ENCODE assay signal across 26 cellular contexts in genomic region chr6:56345539-56346090, GRCh38.
"Had no signal": no experiment of that assay in that cellular context is flagged by ENCODE, and none has a peak within 500 bp of the region (broad histone marks: within the 10 kb centered on the region; RNA-seq: fewer than 3 reads in every experiment).

No MANE protein-coding gene starts in this region.

- H3K4me1 ChIP-seq: Peyer's patch, SJCRH30 had no signal

- H3K9me3 ChIP-seq: Peyer's patch, SJCRH30, SK-N-SH had no signal

- H3K9ac ChIP-seq: SK-N-SH had no signal

- H3K4me2 ChIP-seq: SK-N-SH had no signal

- ATAC-seq: activated T-helper 17 cell treated with anti-CD3 and anti-CD28 coated beads, Interleukin-2, amount 50 U/mL, for 72 hours had no signal

- H3K27ac ChIP-seq: Peyer's patch, RWPE1, SJCRH30 had no signal

- H3K27me3 ChIP-seq: Peyer's patch, SJCRH30 had no signal

- H3K4me3 Mint-ChIP-seq: activated B cell treated with CpG ODN at 0.5 μM for 24 hours; activated CD4-positive, alpha-beta memory T cell treated with anti-CD3 and anti-CD28 coated beads for 36 hours; activated CD4-positive, alpha-beta T cell treated with anti-CD3 and anti-CD28 coated beads, Interleukin-2, amount 10 ng/mL, durations not matched to agents 24 days and 14 days; activated naive CD4-positive, alpha-beta T cell treated with anti-CD3 and anti-CD28 coated beads for 36 hours; activated naive CD8-positive, alpha-beta T cell; activated T-helper 17 cell treated with anti-CD3 and anti-CD28 coated beads, Interleukin-2, amount 50 U/mL, for 72 hours had no signal

- H3K36me3 ChIP-seq: Peyer's patch, SJCRH30 had no signal

- H3K4me1 Mint-ChIP-seq: activated B cell treated with CpG ODN at 0.5 μM for 24 hours; activated CD4-positive, alpha-beta T cell treated with anti-CD3 and anti-CD28 coated beads, Interleukin-2, amount 10 ng/mL, durations not matched to agents 24 days and 14 days; activated T-helper 17 cell treated with anti-CD3 and anti-CD28 coated beads, Interleukin-2, amount 50 U/mL, for 72 hours had no signal

- H3K36me3 Mint-ChIP-seq: activated CD4-positive, alpha-beta memory T cell treated with anti-CD3 and anti-CD28 coated beads for 36 hours; activated naive CD8-positive, alpha-beta T cell had no signal

- H3K27ac Mint-ChIP-seq: activated B cell treated with CpG ODN at 0.5 μM for 24 hours; activated CD4-positive, alpha-beta memory T cell treated with anti-CD3 and anti-CD28 coated beads for 36 hours; activated CD4-positive, alpha-beta T cell treated with anti-CD3 and anti-CD28 coated beads, Interleukin-2, amount 10 ng/mL, durations not matched to agents 24 days and 14 days; activated naive CD4-positive, alpha-beta T cell treated with anti-CD3 and anti-CD28 coated beads for 36 hours; activated naive CD8-positive, alpha-beta T cell; activated T-helper 17 cell treated with anti-CD3 and anti-CD28 coated beads, Interleukin-2, amount 50 U/mL, for 72 hours had no signal

- H3K4me3 ChIP-seq: Peyer's patch, SJCRH30 had no signal

- DNase-seq: activated B cell treated with CpG ODN at 0.5 μM for 24 hours; activated CD4-positive, alpha-beta memory T cell treated with anti-CD3 and anti-CD28 coated beads for 36 hours; activated CD4-positive, alpha-beta T cell treated with anti-CD3 and anti-CD28 coated beads for 1 hour; activated CD4-positive, alpha-beta T cell treated with anti-CD3 and anti-CD28 coated beads, Interleukin-2, amount 10 ng/mL, durations not matched to agents 24 days and 14 days; activated CD8-positive, alpha-beta memory T cell treated with anti-CD3 and anti-CD28 coated beads for 24 hours; activated gamma-delta T cell; activated naive CD4-positive, alpha-beta T cell treated with anti-CD3 and anti-CD28 coated beads for 36 hours; activated T-cell treated with anti-CD3 and anti-CD28 coated beads for 4 hours; activated T-cell treated with anti-CD3 and anti-CD28 coated beads, Interleukin-2, amount 50 U/mL, for 48 hours; cerebellar nuclear complex; Karpas-422; MM.1S; NCI-H1105 treated with DMSO at 0.1 percent for 48 hours; NCI-H1436 treated with DMSO at 0.1 percent for 48 hours; NCI-H187 treated with DMSO at 0.1 percent for 48 hours; NCI-H2081 treated with DMSO at 0.1 percent for 48 hours; NCI-H446; NCI-H524; Peyer's patch; Right ventricle myocardium superior; SJCRH30; SK-N-SH; T-helper 1 cell had no signal

- H3K9me2 ChIP-seq: SK-N-SH had no signal

- H3K9me3 Mint-ChIP-seq: activated B cell treated with CpG ODN at 0.5 μM for 24 hours; activated CD4-positive, alpha-beta memory T cell treated with anti-CD3 and anti-CD28 coated beads for 36 hours; activated CD4-positive, alpha-beta T cell treated with anti-CD3 and anti-CD28 coated beads, Interleukin-2, amount 10 ng/mL, durations not matched to agents 24 days and 14 days; activated naive CD4-positive, alpha-beta T cell treated with anti-CD3 and anti-CD28 coated beads for 36 hours; activated T-helper 17 cell treated with anti-CD3 and anti-CD28 coated beads, Interleukin-2, amount 50 U/mL, for 72 hours had no signal
